ENCODE assay signal across 1 cellular context in genomic region chr4:17057035-17057434, GRCh38.
TF ChIP-seq lines count a peak whose summit lies in the region.

No MANE protein-coding gene starts in this region.

TF ChIP-seq in HepG2, 621 proteins besides CTCF, POLR2A, EP300 and RAD21 (continued from another document):
- no peak for TF ChIP-seq PAXIP1 (CRISPR knock-in tag; conservative IDR thresholded peaks at IDR 0.05)
TF ChIP-seq in HepG2: peak in this region for 2.
